ENCODE assay signal across 11 cellular contexts in genomic region chr3:49359623-49360022, GRCh38. TPM values are rescaled to one million over a fixed set of nuclear protein-coding genes. Genes with fewer than 3 reads are reported as not detected.
DNase-seq lines count a peak whose midpoint lies in the region; ATAC-seq and TF ChIP-seq lines count a peak whose summit lies in the region.
"Had no signal": no experiment of that assay in that cellular context is flagged by ENCODE, and none has a peak within 500 bp of the region (broad histone marks: within the 10 kb centered on the region; RNA-seq: fewer than 3 reads in every experiment).

No MANE protein-coding gene starts in this region.

- H3K9me3 ChIP-seq in heart right ventricle (no peaks in the 10 kb centered on the region), thyroid gland (no peaks in the 10 kb centered on the region)
- H3K9me3 ChIP-seq: gastroesophageal sphincter, vagina had no signal

- H3K4me3 ChIP-seq in heart right ventricle, result peak overlapping the region in 1 of 10 donors; percentile 72
- H3K4me3 ChIP-seq in thyroid gland (replicated peaks in 1 of 3), result no peak overlapping the region

- peak overlapping the region; percentile 86 for H3K27ac Mint-ChIP-seq in activated CD4-positive, alpha-beta memory T cell treated with anti-CD3 and anti-CD28 coated beads, Interleukin-2, amount 10 ng/mL, durations not matched to agents 7 days and 5 days
- peak overlapping the region; percentile 74 for H3K27ac Mint-ChIP-seq in type B pancreatic cell

- WGBS in heart right ventricle, 2 donors, result 85% methylated on average over 2 of the region's 2 CpGs
- WGBS in thyroid gland, 2 donors, result 85 to 88% methylated on average over 2 of the region's 2 CpGs

- peaks cover 39% of the 10 kb centered on the region for H3K4me1 Mint-ChIP-seq in activated CD4-positive, alpha-beta memory T cell treated with anti-CD3 and anti-CD28 coated beads, Interleukin-2, amount 10 ng/mL, durations not matched to agents 7 days and 5 days
- peaks cover 22% of the 10 kb centered on the region for H3K4me1 Mint-ChIP-seq in type B pancreatic cell (ENCODE audit: unreplicated experiment)

- H3K27ac ChIP-seq in heart right ventricle (peak overlapping the region in 6 of 10 donors; percentile 91 to 96 (median 93)), thyroid gland (no peak overlapping the region)

- H3K27me3 ChIP-seq in heart right ventricle, result no peaks in the 10 kb centered on the region
- H3K27me3 ChIP-seq in thyroid gland, result no peaks in the 10 kb centered on the region
- H3K27me3 ChIP-seq: gastroesophageal sphincter, vagina had no signal

- H3K36me3 Mint-ChIP-seq in activated CD4-positive, alpha-beta memory T cell treated with anti-CD3 and anti-CD28 coated beads, Interleukin-2, amount 10 ng/mL, durations not matched to agents 7 days and 5 days (ENCODE audit: low read depth), result peaks cover 58% of the 10 kb centered on the region
- H3K36me3 Mint-ChIP-seq in type B pancreatic cell, result peaks cover 25% of the 10 kb centered on the region

- intact Hi-C loops in heart right ventricle (cut with DNase I) (loop anchor here in 6 of 10 donors (2.0 to 5.0 kb wide), 5 partner anchors 19 to 53 kb away; partner anchors contain the start of genes RHOA (in 5 of the 6), TCTA (in 4 of the 6) and USP4 (in 1 of the 6)), left ventricle myocardium superior (cut with micrococcal nuclease) (no loop called here), thyroid gland (cut with DNase I) (loop anchor here (5.0 kb wide), 1 partner anchor 53 kb away; the partner anchor contains the start of genes RHOA and TCTA)

- POLR2A ChIA-PET in activated CD4-positive, alpha-beta memory T cell treated with anti-CD3 and anti-CD28 coated beads, Interleukin-2, amount 10 ng/mL, durations not matched to agents 7 days and 5 days (lab: Charles Lee), result interaction anchor here (1.0 to 4.5 kb wide), 6 partner anchors 14 to 85 kb away, joined by 3 to 55 read pairs (median 12); partner anchors contain the start of genes NICN1, RHOA, TCTA and USP4

- no peak overlapping the region for H3K4me3 Mint-ChIP-seq in activated CD4-positive, alpha-beta memory T cell treated with anti-CD3 and anti-CD28 coated beads, Interleukin-2, amount 10 ng/mL, durations not matched to agents 7 days and 5 days
- peak overlapping the region; percentile 90 for H3K4me3 Mint-ChIP-seq in type B pancreatic cell

- H3K27me3 Mint-ChIP-seq in activated CD4-positive, alpha-beta memory T cell treated with anti-CD3 and anti-CD28 coated beads, Interleukin-2, amount 10 ng/mL, durations not matched to agents 7 days and 5 days, result no peaks in the 10 kb centered on the region
- no peaks in the 10 kb centered on the region for H3K27me3 Mint-ChIP-seq in type B pancreatic cell

- CTCF ChIA-PET in activated CD4-positive, alpha-beta memory T cell treated with anti-CD3 and anti-CD28 coated beads, Interleukin-2, amount 10 ng/mL, durations not matched to agents 7 days and 5 days (lab: Charles Lee), result interaction anchor here (1.6 to 4.8 kb wide), 3 partner anchors 20 to 90 kb away, joined by 6 to 30 read pairs (median 11); partner anchors contain the start of gene USP4

- H3K36me3 ChIP-seq in heart right ventricle, result peaks cover 0 to 84% (median 48%) of the 10 kb centered on the region in 9 donors
- peaks cover 34 to 49% of the 10 kb centered on the region in 2 donors for H3K36me3 ChIP-seq in thyroid gland

- TF ChIP-seq CTCF in heart right ventricle (IDR thresholded peaks at IDR 0.05) (no peak), type B pancreatic cell (conservative IDR thresholded peaks at IDR 0.05) (no peak), thyroid gland (IDR thresholded peaks at IDR 0.05) (no peak)

- DNase-seq in heart right ventricle (no peak), left ventricle myocardium superior (no peak), iris pigment epithelial cell (ENCODE audit: low read depth) (peak; percentile 57), type B pancreatic cell (ENCODE audit: extremely low spot score, unreplicated experiment) (no peak), thyroid gland (no peak), middle frontal gyrus (ENCODE audit: extremely low spot score, low spot score) (no peak), NCI-H128 (lab: John Stamatoyannopoulos, UW; ENCODE audit: unreplicated experiment) (no peak)
- DNase-seq in activated CD4-positive, alpha-beta memory T cell treated with anti-CD3 and anti-CD28 coated beads, Interleukin-2, amount 10 ng/mL, durations not matched to agents 7 days and 5 days, result no peak
- DNase-seq: NCI-H510A had no signal

- ATAC-seq in heart right ventricle (no peak), left ventricle myocardium superior (no peak)
- ATAC-seq: gastroesophageal sphincter had no signal

- no peaks in the 10 kb centered on the region for H3K9me3 Mint-ChIP-seq in activated CD4-positive, alpha-beta memory T cell treated with anti-CD3 and anti-CD28 coated beads, Interleukin-2, amount 10 ng/mL, durations not matched to agents 7 days and 5 days
- H3K9me3 Mint-ChIP-seq in type B pancreatic cell, result no peaks in the 10 kb centered on the region

- H3K4me1 ChIP-seq in heart right ventricle, result peaks cover 6 to 48% (median 40%) of the 10 kb centered on the region in 9 donors
- peaks cover 10 to 27% of the 10 kb centered on the region in 2 donors for H3K4me1 ChIP-seq in thyroid gland

- TF ChIP-seq POLR2A in thyroid gland (IDR thresholded peaks at IDR 0.05), result no peak

RNA-seq across cellular contexts. Expression of gene GPX1, which starts 1.5 kb away (rescaled TPM):
- 100 to 1,000 TPM in 5 of 10 donors, 10 to 100 TPM in 5; 85.2 to 223 (median 102) TPM for total RNA-seq in heart right ventricle
- polyA plus RNA-seq in heart right ventricle, result 100 to 1,000 TPM; 203 to 267 TPM
- 113 TPM for total RNA-seq in left ventricle myocardium superior
- total RNA-seq in activated CD4-positive, alpha-beta memory T cell treated with anti-CD3 and anti-CD28 coated beads, Interleukin-2, amount 10 ng/mL, durations not matched to agents 7 days and 5 days, result 10 to 100 TPM; 71.5 to 76.8 TPM
- total RNA-seq in type B pancreatic cell (ENCODE audit: low replicate concordance), result 114 and 132 TPM in 2 replicates
- 100 to 1,000 TPM; 161 to 398 (median 226) TPM for total RNA-seq in thyroid gland

RNA-seq across cellular contexts. Expression of gene USP4, which starts 19.8 kb away (rescaled TPM):
- total RNA-seq in heart right ventricle (10 to 100 TPM; 35.4 to 48.3 (median 43.5) TPM), left ventricle myocardium superior (37.3 TPM), type B pancreatic cell (ENCODE audit: low replicate concordance) (48.1 and 48.8 TPM in 2 replicates), thyroid gland (10 to 100 TPM; 19.8 to 32.6 (median 28.5) TPM)
- 10 to 100 TPM; 19.9 to 52.4 TPM for polyA plus RNA-seq in heart right ventricle
- 10 to 100 TPM; 77.8 to 85.0 TPM for total RNA-seq in activated CD4-positive, alpha-beta memory T cell treated with anti-CD3 and anti-CD28 coated beads, Interleukin-2, amount 10 ng/mL, durations not matched to agents 7 days and 5 days

RNA-seq across cellular contexts. Expression of gene RHOA, which starts 52.2 kb away (rescaled TPM):
- total RNA-seq in heart right ventricle, result 100 to 1,000 TPM; 226 to 335 (median 250) TPM
- 100 to 1,000 TPM; 139 to 291 TPM for polyA plus RNA-seq in heart right ventricle
- total RNA-seq in left ventricle myocardium superior, result 266 TPM
- 100 to 1,000 TPM; 504 to 505 TPM for total RNA-seq in activated CD4-positive, alpha-beta memory T cell treated with anti-CD3 and anti-CD28 coated beads, Interleukin-2, amount 10 ng/mL, durations not matched to agents 7 days and 5 days
- total RNA-seq in type B pancreatic cell (ENCODE audit: low replicate concordance), result 300 and 325 TPM in 2 replicates
- total RNA-seq in thyroid gland, result 100 to 1,000 TPM; 437 to 789 (median 587) TPM

RNA-seq across cellular contexts. Expression of gene TCTA, which starts 52.6 kb away (rescaled TPM):
- total RNA-seq in heart right ventricle (10 to 100 TPM; 13.9 to 22.6 (median 17.6) TPM), left ventricle myocardium superior (14.9 TPM), type B pancreatic cell (ENCODE audit: low replicate concordance) (25.0 and 31.4 TPM in 2 replicates), thyroid gland (100 to 1,000 TPM in 2 of 4 donors, 10 to 100 TPM in 2; 50.4 to 177 (median 94.8) TPM)
- 10 to 100 TPM; 16.5 to 19.0 TPM for polyA plus RNA-seq in heart right ventricle
- 10 to 100 TPM; 19.7 to 22.4 TPM for total RNA-seq in activated CD4-positive, alpha-beta memory T cell treated with anti-CD3 and anti-CD28 coated beads, Interleukin-2, amount 10 ng/mL, durations not matched to agents 7 days and 5 days

Comparison
In these comparisons a context has a peak if more than half of its experiments do, and no peak if none do; other contexts are left out.
1. H3K27ac ChIP-seq: peak in heart right ventricle (6 of 10); none in thyroid gland (0 of 3).